Comparison of ENCODE assay signal across 23 cellular contexts in genomic region chr5:177504086-177505056, GRCh38.
"Had no signal": no experiment of that assay in that cellular context is flagged by ENCODE, and none has a peak within 500 bp of the region (broad histone marks: within the 10 kb centered on the region; RNA-seq: fewer than 3 reads in every experiment).

No MANE protein-coding gene starts in this region.

- H3K27me3 ChIP-seq: esophagus squamous epithelium, gastrocnemius medialis, left lung, testis, uterus had no signal

- H3K4me3 Mint-ChIP-seq: activated CD4-positive, alpha-beta memory T cell treated with anti-CD3 and anti-CD28 coated beads, Interleukin-2, amount 10 ng/mL, durations not matched to agents 7 days and 5 days; activated CD4-positive, alpha-beta T cell treated with anti-CD3 and anti-CD28 coated beads, Interleukin-2, amount 10 ng/mL, durations not matched to agents 24 days and 14 days; activated naive CD8-positive, alpha-beta T cell treated with anti-CD3 and anti-CD28 coated beads, Interleukin-2, amount 50 U/mL, for 24 hours; endodermal cell; naive B cell; stimulated activated effector memory CD8-positive, alpha-beta T cell treated with anti-CD3 and anti-CD28 coated beads, Interleukin-12 subunit alpha, Interleukin-12 subunit beta, amount 100 ng/mL, for 72 hours had no signal

- H3K4me3 ChIP-seq: coronary artery, esophagus squamous epithelium, gastrocnemius medialis, left lung, lung, testis, uterus had no signal

- H3K9me3 ChIP-seq: esophagus squamous epithelium, gastrocnemius medialis, left lung, testis, uterus had no signal

- H3K9me3 Mint-ChIP-seq: activated CD4-positive, alpha-beta memory T cell treated with anti-CD3 and anti-CD28 coated beads, Interleukin-2, amount 10 ng/mL, durations not matched to agents 7 days and 5 days; activated CD4-positive, alpha-beta T cell treated with anti-CD3 and anti-CD28 coated beads, Interleukin-2, amount 10 ng/mL, durations not matched to agents 24 days and 14 days; activated naive CD8-positive, alpha-beta T cell treated with anti-CD3 and anti-CD28 coated beads, Interleukin-2, amount 50 U/mL, for 24 hours; endodermal cell; stimulated activated effector memory CD8-positive, alpha-beta T cell treated with anti-CD3 and anti-CD28 coated beads, Interleukin-12 subunit alpha, Interleukin-12 subunit beta, amount 100 ng/mL, for 72 hours had no signal

- ATAC-seq: activated CD4-positive, CD25-positive, alpha-beta regulatory T cell treated with anti-CD3 and anti-CD28 coated beads, Interleukin-2, amount 50 U/mL, for 24 hours; activated naive CD8-positive, alpha-beta T cell treated with anti-CD3 and anti-CD28 coated beads, Interleukin-2, amount 50 U/mL, for 24 hours; gastrocnemius medialis; left lung; stimulated activated effector memory CD8-positive, alpha-beta T cell treated with anti-CD3 and anti-CD28 coated beads, Interleukin-12 subunit alpha, Interleukin-12 subunit beta, amount 100 ng/mL, for 72 hours had no signal

- DNase-seq: activated CD4-positive, alpha-beta memory T cell treated with anti-CD3 and anti-CD28 coated beads, Interleukin-2, amount 10 ng/mL, durations not matched to agents 7 days and 5 days; activated CD4-positive, alpha-beta T cell treated with anti-CD3 and anti-CD28 coated beads, Interleukin-2, amount 10 ng/mL, durations not matched to agents 24 days and 14 days; activated gamma-delta T cell; activated naive CD4-positive, alpha-beta T cell treated with anti-CD3 and anti-CD28 coated beads, Interleukin-2, amount 50 U/mL, for 16 hours; activated naive CD8-positive, alpha-beta T cell treated with anti-CD3 and anti-CD28 coated beads, Interleukin-2, amount 50 U/mL, for 24 hours; cerebellar nuclear complex; endodermal cell; esophagus squamous epithelium; gastrocnemius medialis; hippocampal formation; kidney glomerular epithelial cell; naive B cell; retina; stimulated activated CD4-positive, alpha-beta T cell treated with anti-CD3 and anti-CD28 coated beads, Interleukin-12 subunit alpha, Interleukin-12 subunit beta, amount 100 ng/mL, for 4 hours; testis; trophoblast cell; uterus had no signal

- H3K27ac ChIP-seq: coronary artery, esophagus squamous epithelium, gastrocnemius medialis, left lung, testis, uterus had no signal

- H3K36me3 ChIP-seq: gastrocnemius medialis, uterus had no signal

- H3K4me1 ChIP-seq: uterus had no signal

- H3K4me1 Mint-ChIP-seq: stimulated activated effector memory CD8-positive, alpha-beta T cell treated with anti-CD3 and anti-CD28 coated beads, Interleukin-12 subunit alpha, Interleukin-12 subunit beta, amount 100 ng/mL, for 72 hours had no signal

- H3K27ac Mint-ChIP-seq: activated CD4-positive, alpha-beta memory T cell treated with anti-CD3 and anti-CD28 coated beads, Interleukin-2, amount 10 ng/mL, durations not matched to agents 7 days and 5 days; activated CD4-positive, alpha-beta T cell treated with anti-CD3 and anti-CD28 coated beads, Interleukin-2, amount 10 ng/mL, durations not matched to agents 24 days and 14 days; activated naive CD8-positive, alpha-beta T cell treated with anti-CD3 and anti-CD28 coated beads, Interleukin-2, amount 50 U/mL, for 24 hours; endodermal cell; progenitor cell of endocrine pancreas; stimulated activated effector memory CD8-positive, alpha-beta T cell treated with anti-CD3 and anti-CD28 coated beads, Interleukin-12 subunit alpha, Interleukin-12 subunit beta, amount 100 ng/mL, for 72 hours had no signal
